9 cellular contexts compared by ENCODE assay signal in the genomic region with DNA sequence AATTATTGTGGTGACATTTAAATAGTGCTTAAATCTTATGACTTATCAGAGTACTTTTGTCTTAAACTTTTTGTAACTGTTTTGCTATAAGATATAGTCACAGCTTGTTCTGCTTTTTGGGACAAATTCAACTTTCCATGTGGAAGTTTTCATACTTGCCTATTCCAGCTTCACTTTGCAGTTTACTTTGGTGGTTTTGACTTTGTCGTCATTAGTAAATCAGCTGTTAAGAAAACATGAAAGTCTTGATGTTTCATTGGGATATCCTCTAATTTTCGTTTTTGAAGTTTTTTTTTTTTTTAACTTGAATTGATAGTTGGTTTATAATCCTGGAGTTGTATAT. TPM values are rescaled to one million over a fixed set of nuclear protein-coding genes. Genes with fewer than 3 reads are reported as not detected.
DNase-seq lines count a peak whose midpoint lies in the region; ATAC-seq, FAIRE-seq and TF ChIP-seq lines count a peak whose summit lies in the region.
"Had no signal": no experiment of that assay in that cellular context is flagged by ENCODE, and none has a peak within 500 bp of the region (broad histone marks: within the 10 kb centered on the region; RNA-seq: fewer than 3 reads in every experiment).

No MANE protein-coding gene starts in this region.

- no peak for TF ChIP-seq CTCF in OCI-LY1 (IDR thresholded peaks at IDR 0.05; ENCODE audit: low read length)
- TF ChIP-seq CTCF in dorsolateral prefrontal cortex (IDR thresholded peaks at IDR 0.05 in 54 of 56, conservative IDR thresholded peaks at IDR 0.05 in 2 of 56; ENCODE audit: low read depth in 1 of 56, partially characterized antibody in 56 of 56) = no peak

- H3K27me3 ChIP-seq in OCI-LY1 (ENCODE audit: insufficient read depth, low read length) (no peaks in the 10 kb centered on the region), dorsolateral prefrontal cortex (no peaks in the 10 kb centered on the region), small intestine (ENCODE audit: control insufficient read depth in 2 of 2, insufficient read depth in 2 of 2, low read length in 2 of 2) (no peaks in the 10 kb centered on the region)

- H3K4me2 ChIP-seq in OCI-LY1 (ENCODE audit: low read length) = no peak overlapping the region

- no peak overlapping the region for H2AFZ ChIP-seq in OCI-LY1 (ENCODE audit: low read length)

- FAIRE-seq in small intestine (lab: Jason Lieb, UNC) = no peak

- H3K4me3 ChIP-seq in OCI-LY1 (ENCODE audit: low read depth, low read length, poor library complexity, severe bottlenecking) (no peak overlapping the region), dorsolateral prefrontal cortex (no peak overlapping the region), small intestine (ENCODE audit: low read depth in 1 of 2, low read length in 2 of 2) (no peak overlapping the region)

- H3K9ac ChIP-seq in OCI-LY1 (ENCODE audit: low read length) = no peak overlapping the region

- ATAC-seq in sciatic nerve (peak; percentile 50), GM21528 (IDR thresholded peaks at IDR 0.05; ENCODE audit: low FRiP score, unreplicated experiment) (no peak)

- no peaks in the 10 kb centered on the region for H3K9me2 ChIP-seq in OCI-LY1 (ENCODE audit: low read depth, low read length)

- H3K4me1 ChIP-seq in OCI-LY1 (ENCODE audit: insufficient read depth, low read length, severe bottlenecking) = peaks cover 26% of the 10 kb centered on the region
- no peaks in the 10 kb centered on the region for H3K4me1 ChIP-seq in small intestine (ENCODE audit: control insufficient read depth in 2 of 2, insufficient read depth in 1 of 2, low read depth in 1 of 2, low read length in 1 of 2)

- H3K79me2 ChIP-seq in OCI-LY1 (ENCODE audit: insufficient read depth, low read length) = no peaks in the 10 kb centered on the region

- no peaks in the 10 kb centered on the region for H3K9me3 ChIP-seq in OCI-LY1 (ENCODE audit: low read length)
- no peaks in the 10 kb centered on the region for H3K9me3 ChIP-seq in small intestine (ENCODE audit: control insufficient read depth, low read depth)

- 42 to 79% (median 76%) methylated on average over 2 of the region's 2 CpGs for WGBS in small intestine, 3 donors

- peaks cover 10% of the 10 kb centered on the region; the same call in 1 of the 2 replicates for H3K36me3 ChIP-seq in OCI-LY1 (ENCODE audit: insufficient read depth, low read length)
- H3K36me3 ChIP-seq in small intestine (ENCODE audit: control insufficient read depth in 2 of 2, insufficient read depth in 2 of 2, low read length in 2 of 2) = peaks cover 3 to 5% of the 10 kb centered on the region in 2 donors

- H3K27ac ChIP-seq in OCI-LY1 (ENCODE audit: low read depth, low read length, poor library complexity, severe bottlenecking) (peak overlapping the region; percentile 29), dorsolateral prefrontal cortex (peak overlapping the region in 36 of 59 donors; percentile 5 to 82 (median 48)), small intestine (ENCODE audit: low read depth in 1 of 2, low read length in 1 of 2) (no peak overlapping the region)

- no peaks in the 10 kb centered on the region for H3F3A ChIP-seq in OCI-LY1 (ENCODE audit: insufficient read depth, low read length)

- peak; percentile 25 for DNase-seq in EH (ENCODE audit: low read depth)
- no peak for DNase-seq in dorsolateral prefrontal cortex
- no peak for DNase-seq in sciatic nerve (ENCODE audit: low spot score)
- no peak for DNase-seq in C1 segment of cervical spinal cord (lab: John Stamatoyannopoulos, UW)
- DNase-seq in small intestine = no peak
- DNase-seq: DMS53; effector CD4-positive, alpha-beta T cell had no signal

- intact Hi-C loops in dorsolateral prefrontal cortex (cut with DNase I) = no loop called here
- intact Hi-C loops in sciatic nerve (cut with DNase I) = no loop called here

- H4K20me1 ChIP-seq in OCI-LY1 (ENCODE audit: insufficient read depth, low read length) = no peaks in the 10 kb centered on the region

RNA-seq across cellular contexts. Expression of gene SDCCAG8, which starts 31.3 kb away (rescaled TPM):
- 100 to 1,000 TPM in 15 of 120 experiments, 10 to 100 TPM in 105; 60.3 to 122 (median 85.0) TPM for total RNA-seq in dorsolateral prefrontal cortex
- total RNA-seq in sciatic nerve = 70.4 TPM
- polyA plus RNA-seq in small intestine = 10 to 100 TPM; 19.2 to 26.5 (median 20.8) TPM

RNA-seq across cellular contexts. Expression of gene CEP170, which starts 32.0 kb away (rescaled TPM):
- 100 to 1,000 TPM; 123 to 223 (median 176) TPM for total RNA-seq in dorsolateral prefrontal cortex
- 127 TPM for total RNA-seq in sciatic nerve
- polyA plus RNA-seq in small intestine = 1 to 10 TPM; 1.1 to 6.5 (median 3.0) TPM

Comparison
In these comparisons a context has a peak if more than half of its experiments do, and no peak if none do; other contexts are left out.
1. H3K27ac ChIP-seq: peak in OCI-LY1 (single experiment) and dorsolateral prefrontal cortex (36 of 59); none in small intestine (0 of 2).